In genomic region chr2:102636283-102636907, GRCh38 we compare ENCODE assay signal across 17 cellular contexts. TPM values are rescaled to one million over a fixed set of nuclear protein-coding genes. Genes with fewer than 3 reads are reported as not detected.
A peak's percentile ranks its signal among the peaks of the same experiment; 100 is the strongest.
DNase-seq lines count a peak whose midpoint lies in the region; ATAC-seq and TF ChIP-seq lines count a peak whose summit lies in the region.
"Had no signal": no experiment of that assay in that cellular context is flagged by ENCODE, and none has a peak within 500 bp of the region (broad histone marks: within the 10 kb centered on the region; RNA-seq: fewer than 3 reads in every experiment).

No MANE protein-coding gene starts in this region.

- peak overlapping the region in 1 of 2 donors; percentile 63 for H3K9ac ChIP-seq in colonic mucosa (ENCODE audit: low read depth in 2 of 2, low read length in 2 of 2)

- H3K9me3 ChIP-seq in colonic mucosa (no peaks in the 10 kb centered on the region), mucosa of descending colon (no peaks in the 10 kb centered on the region)
- H3K9me3 ChIP-seq: MG63, SJCRH30 had no signal

- H3K27ac ChIP-seq in colonic mucosa = peak overlapping the region; percentile 92
- H3K27ac ChIP-seq: SJCRH30 had no signal

- H3K4me3 ChIP-seq in Jurkat, Clone E6-1 (ENCODE audit: low read length) = no peak overlapping the region
- no peak overlapping the region for H3K4me3 ChIP-seq in colonic mucosa
- no peak overlapping the region for H3K4me3 ChIP-seq in mucosa of descending colon
- H3K4me3 ChIP-seq: MG63, SJCRH30 had no signal

- TF ChIP-seq CTCF in colonic mucosa (IDR thresholded peaks at IDR 0.05) (no peak), mucosa of descending colon (IDR thresholded peaks at IDR 0.05) (no peak)

- intact Hi-C loops in colonic mucosa (cut with DNase I) (no loop called here), mucosa of descending colon (cut with DNase I, micrococcal nuclease) (no loop called here)

- no peaks in the 10 kb centered on the region for H3K27me3 ChIP-seq in colonic mucosa
- H3K27me3 ChIP-seq: MG63, SJCRH30 had no signal

- peak; percentile 84 for ATAC-seq in mucosa of descending colon
- ATAC-seq in GM18858 (IDR thresholded peaks at IDR 0.05; ENCODE audit: unreplicated experiment) = no peak

- no peaks in the 10 kb centered on the region for H3K36me3 ChIP-seq in colonic mucosa
- no peaks in the 10 kb centered on the region for H3K36me3 ChIP-seq in mucosa of descending colon (ENCODE audit: low read depth)
- H3K36me3 ChIP-seq: MG63, SJCRH30 had no signal

- peak; percentile 9 for DNase-seq in Jurkat, Clone E6-1 (ENCODE audit: low read depth, low spot score)
- peak; percentile 84 for DNase-seq in OCI-M1 (lab: John Stamatoyannopoulos, UW)
- DNase-seq in colonic mucosa = peak; percentile 90
- DNase-seq in mucosa of descending colon = peak; percentile 78 to 92 (median 79)
- DNase-seq in NCI-H345 treated with DMSO at 0.1 percent for 48 hours (lab: John Stamatoyannopoulos, UW; ENCODE audit: unreplicated experiment) = no peak
- no peak for DNase-seq in NCI-H1092 (lab: John Stamatoyannopoulos, UW)
- DNase-seq: DMS 273 treated with DMSO at 0.1 percent for 48 hours, GOT3, KBM-7, MG63, NCI-H1105, NCI-H187, NCI-H446 treated with DMSO at 0.1 percent for 48 hours, SJCRH30 had no signal

- H3K4me1 ChIP-seq in colonic mucosa (peaks cover 6% of the 10 kb centered on the region), mucosa of descending colon (ENCODE audit: low read depth) (peaks cover 52% of the 10 kb centered on the region)
- H3K4me1 ChIP-seq: SJCRH30 had no signal

RNA-seq across cellular contexts. Expression of gene SLC9A2, which starts 17.0 kb away (rescaled TPM):
- not detected for polyA plus RNA-seq in Jurkat, Clone E6-1 (2012; ENCODE audit: insufficient read depth, insufficient read length)
- total RNA-seq in colonic mucosa (10 to 100 TPM; 58.4 to 76.2 TPM), mucosa of descending colon (10 to 100 TPM; 32.2 to 92.9 (median 67.1) TPM)
- polyA plus RNA-seq: AG04450, BJ had no signal

Comparison
In these comparisons a context has a peak if more than half of its experiments do, and no peak if none do; other contexts are left out.
1. DNase-seq: peak in Jurkat, Clone E6-1 (single experiment), OCI-M1 (single experiment), colonic mucosa (single experiment) and mucosa of descending colon (3 of 3); none in NCI-H345 treated with DMSO at 0.1 percent for 48 hours (single experiment) and NCI-H1092 (single experiment).